24 cellular contexts compared by ENCODE assay signal in the genomic region with DNA sequence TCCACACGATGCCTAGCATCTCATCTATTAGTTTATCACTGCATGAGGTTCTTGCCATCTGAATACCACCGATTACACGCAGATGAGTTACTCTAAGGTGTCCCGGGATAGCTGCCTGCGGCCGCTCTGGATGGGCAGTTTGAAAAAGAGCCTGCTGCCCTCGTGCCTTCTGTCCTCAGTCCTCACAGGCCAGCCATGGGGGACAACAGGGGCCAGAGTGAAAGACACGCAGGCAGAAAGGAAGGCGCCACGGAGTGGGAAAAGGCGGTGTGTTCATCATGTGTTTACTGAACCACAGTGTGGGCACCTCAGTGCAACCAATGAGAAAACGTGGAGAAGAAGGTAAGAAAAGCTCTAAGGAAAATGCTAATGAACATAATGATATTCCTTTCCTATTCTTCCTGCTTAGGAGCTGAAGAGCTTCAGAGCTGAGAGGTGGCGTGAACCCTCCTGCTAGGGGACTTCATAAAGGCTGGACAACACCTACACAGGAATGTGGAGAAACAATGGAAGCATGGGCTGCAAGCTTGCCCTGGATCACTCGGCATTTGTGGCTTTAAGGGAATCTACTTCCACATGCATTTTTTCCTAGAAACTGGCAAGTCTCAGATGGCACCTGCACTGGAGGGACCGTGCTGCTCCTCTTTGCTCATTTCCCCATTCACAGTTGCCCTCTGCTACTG. TPM values are rescaled to one million over a fixed set of nuclear protein-coding genes. Genes with fewer than 3 reads are reported as not detected.
"Had no signal": no experiment of that assay in that cellular context is flagged by ENCODE, and none has a peak within 500 bp of the region (broad histone marks: within the 10 kb centered on the region; RNA-seq: fewer than 3 reads in every experiment).

No MANE protein-coding gene starts in this region.

- H3K27ac Mint-ChIP-seq: activated CD8-positive, alpha-beta T cell treated with anti-CD3 and anti-CD28 coated beads, Interleukin-2, amount 10 ng/mL, durations not matched to agents 7 days and 5 days; activated naive CD8-positive, alpha-beta T cell treated with anti-CD3 and anti-CD28 coated beads, Interleukin-2, amount 50 U/mL, for 24 hours; activated T-helper 1 cell treated with anti-CD3 and anti-CD28 coated beads, Interleukin-12 subunit alpha, Interleukin-12 subunit beta, Interleukin-2, Interleukin-4 antibody, amounts not matched to agents 30 ng/mL and 10 ng/mL and 1 ng/mL, durations not matched to agents 14 hours and 24 hours and 36 hours; natural killer cell treated with Interleukin-12 subunit alpha and Interleukin-12 subunit beta and Interleukin-15 and Interleukin-18, amount 100 ng/mL, for 72 hours; stimulated activated memory B cell treated with anti-CD40 and anti-IgM and Interleukin-4, amounts not matched to agents 10 μg/mL and 1 μg/mL and 100 μg/mL, for 72 hours had no signal

- DNase-seq: activated CD4-positive, alpha-beta T cell treated with anti-CD3 and anti-CD28 coated beads for 1 hour; activated CD4-positive, alpha-beta T cell treated with anti-CD3 and anti-CD28 coated beads, Interleukin-2, amount 50 U/mL, for 1 hour; activated CD8-positive, alpha-beta T cell treated with anti-CD3 and anti-CD28 coated beads, Interleukin-2, amount 10 ng/mL, durations not matched to agents 7 days and 5 days; activated gamma-delta T cell; activated naive CD4-positive, alpha-beta T cell treated with anti-CD3 and anti-CD28 coated beads, Interleukin-2, amount 50 U/mL, for 16 hours; activated naive CD8-positive, alpha-beta T cell treated with anti-CD3 and anti-CD28 coated beads, Interleukin-2, amount 50 U/mL, for 24 hours; anterior cingulate cortex; body of pancreas; effector CD4-positive, alpha-beta T cell; erythroblast; foreskin fibroblast; left ventricle myocardium superior; nucleus accumbens; right lobe of liver; small intestine; uterus; WERI-Rb-1 had no signal

- H3K27ac ChIP-seq: body of pancreas, cardiac muscle cell, hepatocyte, parathyroid adenoma, uterus, WERI-Rb-1 had no signal

- H3K4me1 Mint-ChIP-seq: activated naive CD8-positive, alpha-beta T cell treated with anti-CD3 and anti-CD28 coated beads, Interleukin-2, amount 50 U/mL, for 24 hours had no signal

- H3K27me3 ChIP-seq: body of pancreas, cardiac muscle cell, hepatocyte, right lobe of liver, uterus had no signal

- H3K36me3 Mint-ChIP-seq: natural killer cell treated with Interleukin-12 subunit alpha and Interleukin-12 subunit beta and Interleukin-15 and Interleukin-18, amount 100 ng/mL, for 72 hours; stimulated activated memory B cell treated with anti-CD40 and anti-IgM and Interleukin-4, amounts not matched to agents 10 μg/mL and 1 μg/mL and 100 μg/mL, for 72 hours had no signal

- H3K9ac ChIP-seq: parathyroid adenoma had no signal

- H3K79me2 ChIP-seq: hepatocyte, parathyroid adenoma had no signal

- H3K4me1 ChIP-seq: body of pancreas, uterus had no signal

- H3K27me3 Mint-ChIP-seq: activated naive CD8-positive, alpha-beta T cell treated with anti-CD3 and anti-CD28 coated beads, Interleukin-2, amount 50 U/mL, for 24 hours had no signal

- H3K9me3 ChIP-seq: body of pancreas, right lobe of liver, uterus had no signal

- H3K9me3 Mint-ChIP-seq: activated naive CD8-positive, alpha-beta T cell treated with anti-CD3 and anti-CD28 coated beads, Interleukin-2, amount 50 U/mL, for 24 hours; activated T-helper 1 cell treated with anti-CD3 and anti-CD28 coated beads, Interleukin-12 subunit alpha, Interleukin-12 subunit beta, Interleukin-2, Interleukin-4 antibody, amounts not matched to agents 30 ng/mL and 10 ng/mL and 1 ng/mL, durations not matched to agents 14 hours and 24 hours and 36 hours; natural killer cell treated with Interleukin-12 subunit alpha and Interleukin-12 subunit beta and Interleukin-15 and Interleukin-18, amount 100 ng/mL, for 72 hours; stimulated activated memory B cell treated with anti-CD40 and anti-IgM and Interleukin-4, amounts not matched to agents 10 μg/mL and 1 μg/mL and 100 μg/mL, for 72 hours had no signal

- H3K4me3 Mint-ChIP-seq: activated CD8-positive, alpha-beta T cell treated with anti-CD3 and anti-CD28 coated beads, Interleukin-2, amount 10 ng/mL, durations not matched to agents 7 days and 5 days; activated naive CD8-positive, alpha-beta T cell treated with anti-CD3 and anti-CD28 coated beads, Interleukin-2, amount 50 U/mL, for 24 hours; activated T-helper 1 cell treated with anti-CD3 and anti-CD28 coated beads, Interleukin-12 subunit alpha, Interleukin-12 subunit beta, Interleukin-2, Interleukin-4 antibody, amounts not matched to agents 30 ng/mL and 10 ng/mL and 1 ng/mL, durations not matched to agents 14 hours and 24 hours and 36 hours; natural killer cell treated with Interleukin-12 subunit alpha and Interleukin-12 subunit beta and Interleukin-15 and Interleukin-18, amount 100 ng/mL, for 72 hours; stimulated activated memory B cell treated with anti-CD40 and anti-IgM and Interleukin-4, amounts not matched to agents 10 μg/mL and 1 μg/mL and 100 μg/mL, for 72 hours had no signal

- H3K36me3 ChIP-seq: cardiac muscle cell, right lobe of liver, uterus, WERI-Rb-1 had no signal

- ATAC-seq: activated CD8-positive, alpha-beta T cell treated with anti-CD3 and anti-CD28 coated beads, Interleukin-2, amount 10 ng/mL, durations not matched to agents 7 days and 5 days; activated naive CD8-positive, alpha-beta T cell treated with anti-CD3 and anti-CD28 coated beads, Interleukin-2, amount 50 U/mL, for 24 hours; body of pancreas; natural killer cell treated with Interleukin-12 subunit alpha and Interleukin-12 subunit beta and Interleukin-15 and Interleukin-18, amount 100 ng/mL, for 72 hours had no signal

- H3K4me2 ChIP-seq: hepatocyte had no signal

- FAIRE-seq: small intestine, TTC549 had no signal

- H2AFZ ChIP-seq: hepatocyte, parathyroid adenoma had no signal

- H3K4me3 ChIP-seq: body of pancreas, cardiac muscle cell, hepatocyte, right lobe of liver, uterus had no signal

RNA-seq across cellular contexts. Expression of gene CABYR, which starts 50.9 kb away (rescaled TPM):
- total RNA-seq: left ventricle myocardium superior had no signal
